In genomic region chr12:116524964-116525379, GRCh38 we compare ENCODE assay signal across 15 cellular contexts. TPM values are rescaled to one million over a fixed set of nuclear protein-coding genes. Genes with fewer than 3 reads are reported as not detected.
DNase-seq lines count a peak whose midpoint lies in the region; ATAC-seq and TF ChIP-seq lines count a peak whose summit lies in the region.
"Had no signal": no experiment of that assay in that cellular context is flagged by ENCODE, and none has a peak within 500 bp of the region (broad histone marks: within the 10 kb centered on the region; RNA-seq: fewer than 3 reads in every experiment).

No MANE protein-coding gene starts in this region.

- H3K9me3 ChIP-seq in SJSA1 (replicated peaks) (no peaks in the 10 kb centered on the region), fibroblast of lung (ENCODE audit: control insufficient read depth, insufficient read depth, low read depth, low read length) (no peaks in the 10 kb centered on the region)
- H3K9me3 ChIP-seq: upper lobe of left lung had no signal

- TF ChIP-seq CTCF in fibroblast of lung (conservative IDR thresholded peaks at IDR 0.05 in 1 of 2, IDR thresholded peaks at IDR 0.05 in 1 of 2; ENCODE audit: low read depth in 1 of 2, low read length in 2 of 2) (peak in 1 of 2 donors; percentile 32), endothelial cell (IDR thresholded peaks at IDR 0.05; ENCODE audit: unreplicated experiment) (no peak)

- intact Hi-C loops in sciatic nerve (cut with DNase I): no loop called here

- ATAC-seq in sciatic nerve: peak; percentile 21
- no peak for ATAC-seq in GM18873 (IDR thresholded peaks at IDR 0.05; ENCODE audit: low FRiP score, unreplicated experiment)
- ATAC-seq in GM18907 (IDR thresholded peaks at IDR 0.05; ENCODE audit: unreplicated experiment): no peak

- H3K27ac ChIP-seq in SJSA1 (peak overlapping the region; percentile 89), fibroblast of lung (ENCODE audit: insufficient read depth, low read length) (peak overlapping the region; percentile 19)
- H3K27ac ChIP-seq: upper lobe of left lung, WERI-Rb-1 had no signal

- H3K9ac ChIP-seq in fibroblast of lung (ENCODE audit: insufficient read depth, low read length): no peak overlapping the region

- peaks cover 17% of the 10 kb centered on the region for H3K4me1 Mint-ChIP-seq in endothelial cell (ENCODE audit: unreplicated experiment)

- peak; percentile 69 for DNase-seq in ELF-1 (ENCODE audit: low read depth, low spot score)
- DNase-seq in SJSA1 (ENCODE audit: low read depth in 1 of 2, low spot score in 2 of 2): peak; percentile 59 to 83
- DNase-seq in fibroblast of lung (ENCODE audit: low read depth in 2 of 2): peak; percentile 73 to 77
- no peak for DNase-seq in sciatic nerve (ENCODE audit: low spot score)
- no peak for DNase-seq in NCI-H128 (lab: John Stamatoyannopoulos, UW; ENCODE audit: unreplicated experiment)
- no peak for DNase-seq in endothelial cell (ENCODE audit: low spot score)
- DNase-seq: DMS 273 treated with DMSO at 0.1 percent for 48 hours; KBM-7; naive B cell; NCI-H748 treated with DMSO at 0.1 percent for 48 hours; stimulated activated CD4-positive, alpha-beta T cell treated with anti-CD3 and anti-CD28 coated beads, Interleukin-2, amount 100 ng/mL, for 48 hours; WERI-Rb-1 had no signal

- peak overlapping the region; percentile 62 for H3K4me2 ChIP-seq in fibroblast of lung (ENCODE audit: extremely low read depth, insufficient read depth, low read length)

- peaks cover 6% of the 10 kb centered on the region for H3K27me3 Mint-ChIP-seq in endothelial cell (ENCODE audit: unreplicated experiment)

- H3K4me3 ChIP-seq in SJSA1: no peak overlapping the region
- H3K4me3 ChIP-seq in fibroblast of lung (replicated peaks in 1 of 4; ENCODE audit: control extremely low read depth in 1 of 4, insufficient read depth in 1 of 4, low read depth in 3 of 4, low read length in 4 of 4): peak overlapping the region in 2 of 4 experiments; percentile 15 to 18

- H4K20me1 ChIP-seq in fibroblast of lung (ENCODE audit: control insufficient read depth, extremely low read depth, insufficient read depth, low read length): no peaks in the 10 kb centered on the region

- no peaks in the 10 kb centered on the region for H3K36me3 ChIP-seq in SJSA1
- H3K36me3 ChIP-seq in fibroblast of lung (ENCODE audit: control insufficient read depth, insufficient read depth, low read length): no peaks in the 10 kb centered on the region
- H3K36me3 ChIP-seq: upper lobe of left lung, WERI-Rb-1 had no signal

- no peak overlapping the region for H3K27ac Mint-ChIP-seq in endothelial cell (ENCODE audit: unreplicated experiment)

- H3K27me3 ChIP-seq in SJSA1 (replicated peaks): no peaks in the 10 kb centered on the region
- no peaks in the 10 kb centered on the region for H3K27me3 ChIP-seq in fibroblast of lung (ENCODE audit: control insufficient read depth, insufficient read depth, low read length)
- H3K27me3 ChIP-seq: upper lobe of left lung had no signal

- no peaks in the 10 kb centered on the region for H3K79me2 ChIP-seq in fibroblast of lung (ENCODE audit: control insufficient read depth, insufficient read depth, low read length)

- no peaks in the 10 kb centered on the region for H3K36me3 Mint-ChIP-seq in endothelial cell (ENCODE audit: low read depth, unreplicated experiment)
- H3K36me3 Mint-ChIP-seq: naive B cell had no signal

- H3K4me1 ChIP-seq in SJSA1 (replicated peaks): peaks cover 49% of the 10 kb centered on the region
- H3K4me1 ChIP-seq in fibroblast of lung (ENCODE audit: control insufficient read depth, extremely low read depth, insufficient read depth, low read length): peaks cover 21% of the 10 kb centered on the region
- H3K4me1 ChIP-seq: upper lobe of left lung had no signal

- H3K4me3 Mint-ChIP-seq in endothelial cell (ENCODE audit: unreplicated experiment): no peak overlapping the region
- H3K4me3 Mint-ChIP-seq: naive B cell had no signal

- no peaks in the 10 kb centered on the region for H3K9me3 Mint-ChIP-seq in endothelial cell (ENCODE audit: unreplicated experiment)

- H2AFZ ChIP-seq in fibroblast of lung (ENCODE audit: low read length): no peak overlapping the region

RNA-seq across cellular contexts. Expression of gene MAP1LC3B2, which starts 34.2 kb away (rescaled TPM):
- total RNA-seq in SJSA1 (2014; rRNA removed; shearing (Covaris generic)): 0.37 TPM in 1 of 2 replicates, not detected in the other
- total RNA-seq in fibroblast of lung (0.51 and 1.2 TPM in 2 replicates), sciatic nerve (4.4 TPM), endothelial cell (ENCODE audit: unreplicated experiment) (not detected)
- 0.85 and 1.2 TPM in 2 replicates for polyA plus RNA-seq in fibroblast of lung
- 2.1 and 3.1 TPM in 2 replicates for polyA plus RNA-seq in fibroblast of lung (2012)
- polyA minus RNA-seq in fibroblast of lung (ENCODE audit: low replicate concordance): not detected in 2 replicates

Comparison
In these comparisons a context has a peak if more than half of its experiments do, and no peak if none do; other contexts are left out.
1. DNase-seq: peak in ELF-1 (single experiment), SJSA1 (2 of 2) and fibroblast of lung (2 of 2); none in sciatic nerve (single experiment), NCI-H128 (single experiment) and endothelial cell (single experiment).